ENCODE assay signal across 19 cellular contexts in the genomic region with DNA sequence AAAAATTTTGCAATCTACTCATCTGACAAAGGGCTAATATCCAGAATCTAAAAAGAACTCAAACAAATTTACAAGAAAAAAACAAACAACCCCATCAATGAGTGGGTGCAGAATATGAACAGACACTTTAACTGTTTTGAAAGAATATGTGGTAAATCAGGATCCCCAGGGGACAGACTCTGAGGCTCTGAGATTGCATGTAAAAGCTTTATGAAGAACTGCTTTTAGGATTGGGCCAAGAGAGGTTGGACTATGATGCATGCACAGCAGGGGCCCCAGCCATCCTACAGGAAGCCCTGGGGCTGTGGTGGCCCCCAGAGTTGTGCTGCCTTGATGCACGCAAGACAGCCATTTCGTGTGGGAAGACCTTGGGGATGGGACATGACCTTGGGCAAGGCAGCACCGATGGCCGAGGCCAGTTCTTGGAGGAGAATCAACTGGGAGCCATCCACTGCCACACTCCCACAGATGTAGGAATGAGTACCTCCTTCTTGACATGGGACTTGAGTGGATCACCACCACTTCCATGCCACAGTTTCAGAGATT.
"Had no signal": no experiment of that assay in that cellular context is flagged by ENCODE, and none has a peak within 500 bp of the region (broad histone marks: within the 10 kb centered on the region; RNA-seq: fewer than 3 reads in every experiment).

No MANE protein-coding gene starts in this region.

- H3K9me3 ChIP-seq: esophagus squamous epithelium, gastrocnemius medialis, sigmoid colon, thyroid gland had no signal

- H3K4me1 Mint-ChIP-seq: activated naive CD4-positive, alpha-beta T cell treated with anti-CD3 and anti-CD28 coated beads, Interleukin-2, amount 50 U/mL, for 24 hours; naive B cell; stimulated activated naive B cell treated with anti-CD40 and anti-IgM and Interleukin-4, amounts not matched to agents 10 μg/mL and 1 μg/mL and 100 μg/mL, for 72 hours; WTC11 had no signal

- H3K4me1 ChIP-seq: gastrocnemius medialis, parathyroid adenoma, thyroid gland had no signal

- ATAC-seq: activated CD8-positive, alpha-beta T cell treated with anti-CD3 and anti-CD28 coated beads for 36 hours; gastrocnemius medialis; stimulated activated naive B cell treated with anti-CD40 and anti-IgM and Interleukin-4, amounts not matched to agents 10 μg/mL and 1 μg/mL and 100 μg/mL, for 72 hours; WTC11 had no signal

- H3K4me3 ChIP-seq: esophagus squamous epithelium, gastrocnemius medialis, lung, sigmoid colon, thyroid gland had no signal

- H3K27ac Mint-ChIP-seq: activated CD8-positive, alpha-beta T cell treated with anti-CD3 and anti-CD28 coated beads for 36 hours; activated naive CD4-positive, alpha-beta T cell treated with anti-CD3 and anti-CD28 coated beads, Interleukin-2, amount 50 U/mL, for 24 hours; stimulated activated naive B cell treated with anti-CD40 and anti-IgM and Interleukin-4, amounts not matched to agents 10 μg/mL and 1 μg/mL and 100 μg/mL, for 72 hours; WTC11 had no signal

- H3K9me3 Mint-ChIP-seq: activated naive CD4-positive, alpha-beta T cell treated with anti-CD3 and anti-CD28 coated beads, Interleukin-2, amount 50 U/mL, for 24 hours had no signal

- DNase-seq: activated CD4-positive, alpha-beta T cell treated with anti-CD3 and anti-CD28 coated beads for 4 hours; activated CD8-positive, alpha-beta T cell treated with anti-CD3 and anti-CD28 coated beads for 36 hours; activated effector memory CD4-positive, alpha-beta T cell treated with anti-CD3 and anti-CD28 coated beads, Interleukin-2, amount 50 U/mL, for 16 hours; activated T-cell treated with anti-CD3 and anti-CD28 coated beads, Interleukin-2, amount 50 U/mL, for 48 hours; central memory CD4-positive, alpha-beta T cell; cortex of kidney; effector CD8-positive, alpha-beta T cell; esophagus squamous epithelium; gastrocnemius medialis; naive B cell; sigmoid colon; stimulated activated CD4-positive, alpha-beta T cell treated with anti-CD3 and anti-CD28 coated beads, Interleukin-2, amount 100 ng/mL, for 48 hours; stimulated activated naive B cell treated with anti-CD40 and anti-IgM and Interleukin-4, amounts not matched to agents 10 μg/mL and 1 μg/mL and 100 μg/mL, for 72 hours; T-helper 2 cell; thyroid gland had no signal

- H3K36me3 ChIP-seq: esophagus squamous epithelium, gastrocnemius medialis, sigmoid colon, thyroid gland had no signal

- H3K9ac ChIP-seq: parathyroid adenoma had no signal

- H3K27ac ChIP-seq: esophagus squamous epithelium, gastrocnemius medialis, parathyroid adenoma, sigmoid colon, thyroid gland had no signal

- H3K79me2 ChIP-seq: parathyroid adenoma had no signal

- H3K36me3 Mint-ChIP-seq: activated naive CD4-positive, alpha-beta T cell treated with anti-CD3 and anti-CD28 coated beads, Interleukin-2, amount 50 U/mL, for 24 hours; naive B cell; stimulated activated naive B cell treated with anti-CD40 and anti-IgM and Interleukin-4, amounts not matched to agents 10 μg/mL and 1 μg/mL and 100 μg/mL, for 72 hours had no signal

- H2AFZ ChIP-seq: parathyroid adenoma had no signal

- H3K4me3 Mint-ChIP-seq: activated CD8-positive, alpha-beta T cell treated with anti-CD3 and anti-CD28 coated beads for 36 hours; activated naive CD4-positive, alpha-beta T cell treated with anti-CD3 and anti-CD28 coated beads, Interleukin-2, amount 50 U/mL, for 24 hours; naive B cell; stimulated activated naive B cell treated with anti-CD40 and anti-IgM and Interleukin-4, amounts not matched to agents 10 μg/mL and 1 μg/mL and 100 μg/mL, for 72 hours; WTC11 had no signal

- H3K27me3 ChIP-seq: esophagus squamous epithelium, gastrocnemius medialis, sigmoid colon, thyroid gland had no signal
